ENCODE assay signal across 19 cellular contexts in genomic region chr16:58378401-58378800, GRCh38. TPM values are rescaled to one million over a fixed set of nuclear protein-coding genes. Genes with fewer than 3 reads are reported as not detected.
DNase-seq lines count a peak whose midpoint lies in the region; ATAC-seq, FAIRE-seq and TF ChIP-seq lines count a peak whose summit lies in the region.
"Had no signal": no experiment of that assay in that cellular context is flagged by ENCODE, and none has a peak within 500 bp of the region (broad histone marks: within the 10 kb centered on the region; RNA-seq: fewer than 3 reads in every experiment).

No MANE protein-coding gene starts in this region.

- H2AFZ ChIP-seq in astrocyte (ENCODE audit: low read depth, low read length) = no peak overlapping the region

- no peaks in the 10 kb centered on the region for H3K27me3 Mint-ChIP-seq in astrocyte (ENCODE audit: low read depth, unreplicated experiment)
- peaks cover 17% of the 10 kb centered on the region for H3K27me3 Mint-ChIP-seq in activated T-helper 2 cell treated with anti-CD3 and anti-CD28 coated beads, Interferon-gamma antibody, Interleukin-2, Interleukin-4, amounts not matched to agents 10 μg/mL and 5 μg/mL and 100 μg/mL, durations not matched to agents 14 hours and 24 hours and 36 hours (ENCODE audit: low read depth)

- H3K27ac Mint-ChIP-seq in astrocyte (ENCODE audit: unreplicated experiment) = no peak overlapping the region
- no peak overlapping the region for H3K27ac Mint-ChIP-seq in activated T-helper 2 cell treated with anti-CD3 and anti-CD28 coated beads, Interferon-gamma antibody, Interleukin-2, Interleukin-4, amounts not matched to agents 10 μg/mL and 5 μg/mL and 100 μg/mL, durations not matched to agents 14 hours and 24 hours and 36 hours
- H3K27ac Mint-ChIP-seq: CD8-positive, alpha-beta memory T cell had no signal

- H3F3A ChIP-seq in DOHH2 (ENCODE audit: control insufficient read depth, insufficient read depth) = no peaks in the 10 kb centered on the region

- no peak for FAIRE-seq in astrocyte (lab: Jason Lieb, UNC)
- FAIRE-seq: D721Med had no signal

- no peaks in the 10 kb centered on the region for H3K9me2 ChIP-seq in DOHH2 (replicated peaks; ENCODE audit: control insufficient read depth, low read length)

- intact Hi-C loops in activated T-helper 2 cell treated with anti-CD3 and anti-CD28 coated beads, Interferon-gamma antibody, Interleukin-2, Interleukin-4, amounts not matched to agents 10 μg/mL and 5 μg/mL and 100 μg/mL, durations not matched to agents 14 hours and 24 hours and 36 hours (cut with micrococcal nuclease) = no loop called here
- intact Hi-C loops in psoas muscle (cut with DNase I) = no loop called here

- H3K9me3 ChIP-seq in DOHH2 (ENCODE audit: control insufficient read depth, insufficient read depth, low read length) (no peaks in the 10 kb centered on the region), astrocyte (ENCODE audit: insufficient read depth, low read depth, low read length) (no peaks in the 10 kb centered on the region), psoas muscle (no peaks in the 10 kb centered on the region)
- H3K9me3 ChIP-seq: HAP-1, SJCRH30 had no signal

- H4K20me1 ChIP-seq in DOHH2 (ENCODE audit: control insufficient read depth, insufficient read depth, low read depth, low read length) = no peaks in the 10 kb centered on the region
- H4K20me1 ChIP-seq in astrocyte (ENCODE audit: insufficient read depth, low read length) = no peaks in the 10 kb centered on the region

- peaks cover 10% of the 10 kb centered on the region for H3K4me1 ChIP-seq in DOHH2 (ENCODE audit: control insufficient read depth, low read length)
- H3K4me1 ChIP-seq in astrocyte (ENCODE audit: insufficient read depth, low read length) = no peaks in the 10 kb centered on the region
- no peaks in the 10 kb centered on the region for H3K4me1 ChIP-seq in psoas muscle
- H3K4me1 ChIP-seq: HAP-1 had no signal

- peaks cover 3% of the 10 kb centered on the region for H3K9me3 Mint-ChIP-seq in astrocyte (ENCODE audit: unreplicated experiment)
- no peaks in the 10 kb centered on the region for H3K9me3 Mint-ChIP-seq in activated T-helper 2 cell treated with anti-CD3 and anti-CD28 coated beads, Interferon-gamma antibody, Interleukin-2, Interleukin-4, amounts not matched to agents 10 μg/mL and 5 μg/mL and 100 μg/mL, durations not matched to agents 14 hours and 24 hours and 36 hours
- H3K9me3 Mint-ChIP-seq: CD8-positive, alpha-beta memory T cell had no signal

- H3K36me3 ChIP-seq in DOHH2 (ENCODE audit: control insufficient read depth, low read length) (no peaks in the 10 kb centered on the region), astrocyte (ENCODE audit: insufficient read depth, low read length) (no peaks in the 10 kb centered on the region), psoas muscle (ENCODE audit: insufficient read depth in 1 of 2, low read depth in 1 of 2) (no peaks in the 10 kb centered on the region)
- H3K36me3 ChIP-seq: HAP-1, SJCRH30 had no signal

- ATAC-seq in psoas muscle (no peak), GM21786 (IDR thresholded peaks at IDR 0.05; ENCODE audit: unreplicated experiment) (no peak)

- no peak overlapping the region for H3K9ac ChIP-seq in astrocyte (ENCODE audit: low read length)

- H3K36me3 Mint-ChIP-seq in astrocyte (ENCODE audit: low read depth, unreplicated experiment) = no peaks in the 10 kb centered on the region
- no peaks in the 10 kb centered on the region for H3K36me3 Mint-ChIP-seq in activated T-helper 2 cell treated with anti-CD3 and anti-CD28 coated beads, Interferon-gamma antibody, Interleukin-2, Interleukin-4, amounts not matched to agents 10 μg/mL and 5 μg/mL and 100 μg/mL, durations not matched to agents 14 hours and 24 hours and 36 hours (ENCODE audit: low read depth)
- H3K36me3 Mint-ChIP-seq: CD8-positive, alpha-beta memory T cell had no signal

- H3K4me2 ChIP-seq in DOHH2 (ENCODE audit: low read length) = peak overlapping the region; percentile 39
- peak overlapping the region; percentile 20 for H3K4me2 ChIP-seq in astrocyte (ENCODE audit: low read length)

- H3K4me1 Mint-ChIP-seq in astrocyte (ENCODE audit: low read depth, unreplicated experiment) = no peaks in the 10 kb centered on the region
- H3K4me1 Mint-ChIP-seq in activated T-helper 2 cell treated with anti-CD3 and anti-CD28 coated beads, Interferon-gamma antibody, Interleukin-2, Interleukin-4, amounts not matched to agents 10 μg/mL and 5 μg/mL and 100 μg/mL, durations not matched to agents 14 hours and 24 hours and 36 hours (ENCODE audit: low read depth) = no peaks in the 10 kb centered on the region
- H3K4me1 Mint-ChIP-seq: CD8-positive, alpha-beta memory T cell had no signal

- peak; percentile 16 for DNase-seq in HS-5 (ENCODE audit: low read depth)
- no peak for DNase-seq in astrocyte (ENCODE audit: low read depth)
- DNase-seq in fibroblast of the aortic adventitia (ENCODE audit: low read depth) = peak; percentile 37
- DNase-seq in GF-D8 (lab: John Stamatoyannopoulos, UW) = no peak
- no peak for DNase-seq in activated T-helper 2 cell treated with anti-CD3 and anti-CD28 coated beads, Interferon-gamma antibody, Interleukin-2, Interleukin-4, amounts not matched to agents 10 μg/mL and 5 μg/mL and 100 μg/mL, durations not matched to agents 14 hours and 24 hours and 36 hours (ENCODE audit: low spot score)
- DNase-seq in psoas muscle = no peak
- DNase-seq: CD8-positive, alpha-beta memory T cell; DMS79; MM.1S; NCI-H1092 treated with DMSO at 0.1 percent for 48 hours; NCI-H2081 treated with DMSO at 0.1 percent for 48 hours; NCI-H774 had no signal

- no peak overlapping the region for H3K27ac ChIP-seq in DOHH2 (ENCODE audit: low read depth, low read length)
- H3K27ac ChIP-seq in astrocyte (ENCODE audit: low read depth, low read length) = no peak overlapping the region
- H3K27ac ChIP-seq in psoas muscle = no peak overlapping the region
- H3K27ac ChIP-seq: HL-60, RWPE1, SJCRH30 had no signal

- no peak for TF ChIP-seq CTCF in DOHH2 (IDR thresholded peaks at IDR 0.05; ENCODE audit: low read depth, low read length, poor library complexity, severe bottlenecking)
- TF ChIP-seq CTCF in astrocyte (IDR thresholded peaks at IDR 0.05; ENCODE audit: insufficient read depth, low read depth, low read length) = no peak
- TF ChIP-seq CTCF in fibroblast of the aortic adventitia (IDR thresholded peaks at IDR 0.05; ENCODE audit: insufficient read depth, low read length) = no peak
- no peak for TF ChIP-seq CTCF in psoas muscle (IDR thresholded peaks at IDR 0.05)

- no peak overlapping the region for H3K4me3 Mint-ChIP-seq in astrocyte (ENCODE audit: unreplicated experiment)
- H3K4me3 Mint-ChIP-seq in activated T-helper 2 cell treated with anti-CD3 and anti-CD28 coated beads, Interferon-gamma antibody, Interleukin-2, Interleukin-4, amounts not matched to agents 10 μg/mL and 5 μg/mL and 100 μg/mL, durations not matched to agents 14 hours and 24 hours and 36 hours (ENCODE audit: low read depth) = no peak overlapping the region
- H3K4me3 Mint-ChIP-seq: CD8-positive, alpha-beta memory T cell had no signal

- H3K4me3 ChIP-seq in DOHH2 (ENCODE audit: low read length) = no peak overlapping the region
- no peak overlapping the region for H3K4me3 ChIP-seq in astrocyte (ENCODE audit: insufficient read depth, low read depth, low read length)
- no peak overlapping the region for H3K4me3 ChIP-seq in fibroblast of the aortic adventitia (ENCODE audit: low read depth, low read length)
- H3K4me3 ChIP-seq in psoas muscle = no peak overlapping the region
- H3K4me3 ChIP-seq: HAP-1, SJCRH30 had no signal

- H3K79me2 ChIP-seq in DOHH2 (ENCODE audit: control insufficient read depth, low read length) (no peaks in the 10 kb centered on the region), astrocyte (ENCODE audit: insufficient read depth, low read length) (no peaks in the 10 kb centered on the region)

- no peaks in the 10 kb centered on the region for H3K27me3 ChIP-seq in DOHH2 (ENCODE audit: control insufficient read depth, low read length)
- H3K27me3 ChIP-seq in astrocyte (ENCODE audit: insufficient read depth, low read length) = no peaks in the 10 kb centered on the region
- H3K27me3 ChIP-seq in psoas muscle (ENCODE audit: insufficient read depth in 3 of 3, low read length in 2 of 3) = peaks cover 0 to 3% (median 0%) of the 10 kb centered on the region in 3 donors

RNA-seq across cellular contexts. Expression of gene GINS3, which starts 13.9 kb away (rescaled TPM):
- total RNA-seq in astrocyte (2.5 and 3.6 TPM in 2 replicates), fibroblast of the aortic adventitia (ENCODE audit: low replicate concordance) (2.1 and 10.7 TPM in 2 replicates), psoas muscle (1 to 10 TPM in 3 of 4 donors, under 1 TPM in 1; 0.86 to 1.6 (median 1.2) TPM)
- 21.0 and 22.2 TPM in 2 replicates for total RNA-seq in activated T-helper 2 cell treated with anti-CD3 and anti-CD28 coated beads, Interferon-gamma antibody, Interleukin-2, Interleukin-4, amounts not matched to agents 10 μg/mL and 5 μg/mL and 100 μg/mL, durations not matched to agents 14 hours and 24 hours and 36 hours
- polyA plus RNA-seq in psoas muscle = 1 to 10 TPM in 2 of 3 donors, under 1 TPM in 1; 0.89 to 2.2 (median 1.7) TPM

Comparison
In these comparisons a context has a peak if more than half of its experiments do, and no peak if none do; other contexts are left out.
1. DNase-seq: peak in HS-5 (single experiment) and fibroblast of the aortic adventitia (single experiment); none in astrocyte (single experiment), GF-D8 (single experiment), activated T-helper 2 cell treated with anti-CD3 and anti-CD28 coated beads, Interferon-gamma antibody, Interleukin-2, Interleukin-4, amounts not matched to agents 10 μg/mL and 5 μg/mL and 100 μg/mL, durations not matched to agents 14 hours and 24 hours and 36 hours (single experiment) and psoas muscle (0 of 2).